Comparison of ENCODE assay signal across 8 cellular contexts in genomic region chr3:47161983-47162694, GRCh38. TPM values are rescaled to one million over a fixed set of nuclear protein-coding genes. Genes with fewer than 3 reads are reported as not detected.
DNase-seq lines count a peak whose midpoint lies in the region; ATAC-seq and FAIRE-seq lines count a peak whose summit lies in the region.

No MANE protein-coding gene starts in this region.

- H3K27ac Mint-ChIP-seq in T-helper 17 cell = peak overlapping the region; percentile 93

- DNase-seq in HAP-1 (ENCODE audit: low spot score in 2 of 2) = no peak
- no peak for DNase-seq in T-helper 17 cell
- peak; percentile 33 for DNase-seq in germinal center (ENCODE audit: low spot score)
- peak; percentile 13 for DNase-seq in small intestine
- DNase-seq in NCI-H2107 (lab: John Stamatoyannopoulos, UW) = no peak
- DNase-seq in COR-L47 (lab: John Stamatoyannopoulos, UW) = no peak
- no peak for DNase-seq in GOT3 (lab: John Stamatoyannopoulos, UW)

- peaks cover 14% of the 10 kb centered on the region for H3K4me1 ChIP-seq in HAP-1
- H3K4me1 ChIP-seq in small intestine (ENCODE audit: control insufficient read depth in 2 of 2, insufficient read depth in 1 of 2, low read depth in 1 of 2, low read length in 1 of 2) = peaks cover 14 to 19% of the 10 kb centered on the region in 2 donors

- H3K4me3 ChIP-seq in HAP-1 = peak overlapping the region; percentile 90
- H3K4me3 ChIP-seq in small intestine (ENCODE audit: low read depth in 1 of 2, low read length in 2 of 2) = peak overlapping the region in 1 of 2 donors; percentile 86

- peaks cover 49% of the 10 kb centered on the region for H3K4me1 Mint-ChIP-seq in T-helper 17 cell

- no peak for FAIRE-seq in small intestine (lab: Jason Lieb, UNC)

- H3K36me3 Mint-ChIP-seq in T-helper 17 cell (ENCODE audit: low read depth) = peaks cover 6% of the 10 kb centered on the region

- in situ Hi-C loops in HAP-1 (cut with MboI; ENCODE audit: low sequenced_read_pairs) = no loop called here

- peak overlapping the region; percentile 92 for H3K4me3 Mint-ChIP-seq in T-helper 17 cell

- WGBS in small intestine, 3 donors = 7 to 9% (median 7%) methylated on average over 4 of the region's 4 CpGs

- H3K36me3 ChIP-seq in HAP-1 (replicated peaks) = peaks cover 7% of the 10 kb centered on the region; the same call in 1 of the 2 replicates
- no peaks in the 10 kb centered on the region for H3K36me3 ChIP-seq in small intestine (ENCODE audit: control insufficient read depth in 2 of 2, insufficient read depth in 2 of 2, low read length in 2 of 2)

- H3K27me3 Mint-ChIP-seq in T-helper 17 cell = no peaks in the 10 kb centered on the region

- H3K27me3 ChIP-seq in HAP-1 (ENCODE audit: low read depth) = no peaks in the 10 kb centered on the region
- H3K27me3 ChIP-seq in small intestine (ENCODE audit: control insufficient read depth in 2 of 2, insufficient read depth in 2 of 2, low read length in 2 of 2) = no peaks in the 10 kb centered on the region

- no peak for ATAC-seq in T-helper 17 cell
- ATAC-seq in HG03432 (IDR thresholded peaks at IDR 0.05; ENCODE audit: unreplicated experiment) = no peak

- H3K9me3 ChIP-seq in HAP-1 (no peaks in the 10 kb centered on the region), T-helper 17 cell (ENCODE audit: control insufficient read depth, low read length, poor library complexity, severe bottlenecking) (no peaks in the 10 kb centered on the region), small intestine (ENCODE audit: control insufficient read depth, low read depth) (no peaks in the 10 kb centered on the region)

- H3K27ac ChIP-seq in small intestine (ENCODE audit: low read depth in 1 of 2, low read length in 1 of 2) = no peak overlapping the region

RNA-seq across cellular contexts. Expression of gene SETD2, which starts 1.8 kb away (rescaled TPM):
- total RNA-seq in T-helper 17 cell = 10 to 100 TPM; 76.1 to 86.9 TPM
- polyA plus RNA-seq in small intestine = 10 to 100 TPM; 15.9 to 20.8 (median 16.6) TPM

Comparison
In these comparisons a context has a peak if more than half of its experiments do, and no peak if none do; other contexts are left out.
1. DNase-seq: peak in germinal center (single experiment) and small intestine (single experiment); none in HAP-1 (0 of 2), T-helper 17 cell (0 of 3), NCI-H2107 (single experiment), COR-L47 (single experiment) and GOT3 (single experiment).